ENCODE assay signal across 8 cellular contexts in the genomic region with DNA sequence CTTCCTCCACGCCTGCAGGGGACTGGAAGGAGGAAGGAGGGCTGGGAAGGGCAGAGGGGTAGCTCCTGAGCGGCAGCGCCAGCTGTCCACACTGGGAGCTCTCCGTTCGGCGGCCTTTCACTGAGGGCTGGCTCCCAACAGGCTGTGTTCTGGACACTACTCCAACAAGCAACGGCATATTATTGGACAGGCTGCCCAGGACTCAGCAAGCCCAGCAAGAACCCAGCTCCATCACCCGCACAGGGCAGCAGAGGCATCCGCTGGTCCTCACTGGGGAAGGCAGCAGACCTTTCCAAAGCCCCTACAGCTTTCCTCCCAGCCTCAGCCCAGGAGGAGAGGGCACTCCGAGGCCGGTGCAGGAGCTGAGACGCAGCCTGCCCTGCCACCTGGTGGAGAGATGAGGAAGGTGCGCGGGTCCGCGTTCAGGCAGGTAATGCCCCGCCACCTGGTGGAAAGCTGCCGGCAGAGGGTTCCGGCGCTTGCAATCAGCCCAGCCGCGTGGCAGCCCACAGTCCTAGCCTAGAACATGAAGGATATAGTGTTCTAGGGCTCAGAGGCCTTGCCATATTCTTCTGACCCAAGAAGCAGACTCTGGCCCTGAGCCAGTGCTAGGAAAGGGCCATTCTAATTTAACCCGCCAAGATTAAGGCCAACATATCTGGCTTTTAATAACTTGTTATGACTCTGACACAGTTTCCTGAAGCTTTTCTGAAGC.
DNase-seq lines count a peak whose midpoint lies in the region; ATAC-seq lines count a peak whose summit lies in the region.

No MANE protein-coding gene starts in this region.

- DNase-seq in AG20443 (ENCODE audit: low spot score) (peak; percentile 91), NCI-H2227 treated with DMSO at 0.1 percent for 48 hours (lab: John Stamatoyannopoulos, UW) (peak; percentile 88), kidney tubule cell (ENCODE audit: low spot score) (peak; percentile 83)
- DNase-seq in central memory CD4-positive, alpha-beta T cell, result peak; percentile 74
- peak; percentile 88 for DNase-seq in stimulated activated CD4-positive, alpha-beta T cell treated with anti-CD3 and anti-CD28 coated beads, Interleukin-1b, Interleukin-23, amount 100 ng/mL, for 48 hours

- ATAC-seq in GM19023 (IDR thresholded peaks at IDR 0.05; ENCODE audit: unreplicated experiment) (peak; percentile 91), HG03159 (IDR thresholded peaks at IDR 0.05; ENCODE audit: unreplicated experiment) (peak; percentile 97)
- peak; percentile 95 to 96 for ATAC-seq in activated CD4-positive, CD25-positive, alpha-beta regulatory T cell treated with anti-CD3 and anti-CD28 coated beads, Interleukin-2, amount 50 U/mL, for 24 hours

Comparison
In these comparisons a context has a peak if more than half of its experiments do, and no peak if none do; other contexts are left out.
1. Peak in every context shown above with its lines: DNase-seq and ATAC-seq.